15 cellular contexts compared by ENCODE assay signal in genomic region chr11:45280449-45280848, GRCh38. TPM values are rescaled to one million over a fixed set of nuclear protein-coding genes. Genes with fewer than 3 reads are reported as not detected.
DNase-seq lines count a peak whose midpoint lies in the region; ATAC-seq lines count a peak whose summit lies in the region.
"Had no signal": no experiment of that assay in that cellular context is flagged by ENCODE, and none has a peak within 500 bp of the region (broad histone marks: within the 10 kb centered on the region; RNA-seq: fewer than 3 reads in every experiment).

No MANE protein-coding gene starts in this region.

- H3K27ac Mint-ChIP-seq in T-helper 17 cell, result no peak overlapping the region
- H3K27ac Mint-ChIP-seq: activated B cell treated with CpG ODN at 0.5 μM for 24 hours; activated naive CD8-positive, alpha-beta T cell treated with anti-CD3 and anti-CD28 coated beads, Interleukin-2, amount 50 U/mL, for 24 hours had no signal

- peaks cover 5% of the 10 kb centered on the region for H3K36me3 Mint-ChIP-seq in T-helper 17 cell (ENCODE audit: low read depth)

- H3K27me3 Mint-ChIP-seq in T-helper 17 cell, result peaks cover 58% of the 10 kb centered on the region

- H3K4me1 Mint-ChIP-seq in T-helper 17 cell, result peaks cover 3% of the 10 kb centered on the region
- H3K4me1 Mint-ChIP-seq: activated B cell treated with CpG ODN at 0.5 μM for 24 hours; activated naive CD8-positive, alpha-beta T cell treated with anti-CD3 and anti-CD28 coated beads, Interleukin-2, amount 50 U/mL, for 24 hours had no signal

- no peaks in the 10 kb centered on the region for H3K9me3 ChIP-seq in T-helper 17 cell (ENCODE audit: control insufficient read depth, low read length, poor library complexity, severe bottlenecking)
- H3K9me3 ChIP-seq: SJSA1, upper lobe of right lung had no signal

- DNase-seq in NCI-H2171 treated with DMSO at 0.1 percent for 48 hours (lab: John Stamatoyannopoulos, UW) (peak; percentile 26), NCI-H2171 (lab: John Stamatoyannopoulos, UW) (no peak), NCI-H146 (lab: John Stamatoyannopoulos, UW) (peak; percentile 34), T-helper 17 cell (no peak), mesenteric fat pad (ENCODE audit: low spot score) (peak; percentile 2), T1000 (lab: John Stamatoyannopoulos, UW) (no peak), pons (ENCODE audit: low spot score) (no peak)
- DNase-seq: activated B cell treated with CpG ODN at 0.5 μM for 24 hours; activated CD8-positive, alpha-beta memory T cell treated with anti-CD3 and anti-CD28 coated beads, Interleukin-2, amount 50 U/mL, for 48 hours; activated naive CD8-positive, alpha-beta T cell treated with anti-CD3 and anti-CD28 coated beads, Interleukin-2, amount 50 U/mL, for 24 hours; cortex of kidney; stimulated activated CD8-positive, alpha-beta memory T cell treated with anti-CD3 and anti-CD28 coated beads, Interleukin-4, amount 100 ng/mL, for 48 hours; upper lobe of right lung had no signal

- H3K4me3 Mint-ChIP-seq in T-helper 17 cell, result no peak overlapping the region
- H3K4me3 Mint-ChIP-seq: activated B cell treated with CpG ODN at 0.5 μM for 24 hours; activated naive CD8-positive, alpha-beta T cell treated with anti-CD3 and anti-CD28 coated beads, Interleukin-2, amount 50 U/mL, for 24 hours had no signal

- peak; percentile 48 for ATAC-seq in T-helper 17 cell
- no peak for ATAC-seq in GM21526 (IDR thresholded peaks at IDR 0.05; ENCODE audit: low FRiP score, unreplicated experiment)
- ATAC-seq: activated naive CD8-positive, alpha-beta T cell treated with anti-CD3 and anti-CD28 coated beads, Interleukin-2, amount 50 U/mL, for 24 hours; upper lobe of right lung had no signal

RNA-seq across cellular contexts. Expression of gene SYT13, which starts 5.7 kb away (rescaled TPM):
- under 1 TPM in 1 of 2 donors, not detected in 1; 0.89 TPM for total RNA-seq in T-helper 17 cell
- total RNA-seq in mesenteric fat pad, result not detected
- total RNA-seq: activated B cell treated with CpG ODN at 0.5 μM for 24 hours, SJSA1, upper lobe of right lung had no signal

Comparison
In these comparisons a context has a peak if more than half of its experiments do, and no peak if none do; other contexts are left out.
1. DNase-seq: peak in NCI-H2171 treated with DMSO at 0.1 percent for 48 hours (single experiment), NCI-H146 (single experiment) and mesenteric fat pad (single experiment); none in NCI-H2171 (single experiment), T-helper 17 cell (0 of 3), T1000 (single experiment) and pons (single experiment).